12 cellular contexts compared by ENCODE assay signal in genomic region chr22:46293591-46294260, GRCh38. TPM values are rescaled to one million over a fixed set of nuclear protein-coding genes. Genes with fewer than 3 reads are reported as not detected.
DNase-seq lines count a peak whose midpoint lies in the region; ATAC-seq, FAIRE-seq and TF ChIP-seq lines count a peak whose summit lies in the region.
"Had no signal": no experiment of that assay in that cellular context is flagged by ENCODE, and none has a peak within 500 bp of the region (broad histone marks: within the 10 kb centered on the region; RNA-seq: fewer than 3 reads in every experiment).

No MANE protein-coding gene starts in this region.

- WGBS in right lobe of liver (ENCODE audit: insufficient coverage, low coverage, low lambda C conversion rate, missing lambda C conversion rate) = 61% methylated on average over 4 of the region's 11 CpGs

- H3K4me3 ChIP-seq in right lobe of liver = no peak overlapping the region
- H3K4me3 ChIP-seq: thyroid gland had no signal

- ATAC-seq in right lobe of liver (peak in 1 of 4 donors; percentile 14), SK-N-SH treated with all-trans-retinoic acid at 6 μM for 48 hours (no peak), HG03159 (IDR thresholded peaks at IDR 0.05; ENCODE audit: unreplicated experiment) (no peak)

- no peak for TF ChIP-seq CTCF in 22Rv1 (IDR thresholded peaks at IDR 0.05)
- no peak for TF ChIP-seq CTCF in right lobe of liver (IDR thresholded peaks at IDR 0.05)

- intact Hi-C loops in right lobe of liver (cut with DNase I) = no loop called here

- H3K36me3 ChIP-seq in right lobe of liver = peaks cover 0 to 52% (median 29%) of the 10 kb centered on the region in 4 donors

- no peaks in the 10 kb centered on the region for H3K9me3 ChIP-seq in right lobe of liver
- H3K9me3 ChIP-seq: thyroid gland had no signal

- DNase-seq in GM12891 (ENCODE audit: insufficient read length, low spot score) (no peak), amniotic stem cell (lab: John Stamatoyannopoulos, UW) (peak; percentile 51), right lobe of liver (no peak), NCI-H446 treated with DMSO at 0.1 percent for 48 hours (lab: John Stamatoyannopoulos, UW) (no peak), NCI-H226 (no peak)
- DNase-seq: DMS79, thyroid gland had no signal

- H3K27ac ChIP-seq in 22Rv1 = peak overlapping the region; percentile 98; the same call in 1 of the 2 replicates
- H3K27ac ChIP-seq in right lobe of liver = peak overlapping the region in 1 of 3 donors; percentile 28
- H3K27ac ChIP-seq: thyroid gland had no signal

- H3K27me3 ChIP-seq in right lobe of liver = no peaks in the 10 kb centered on the region
- H3K27me3 ChIP-seq: thyroid gland had no signal

- peak; percentile 73 for FAIRE-seq in GM12891 (lab: Jason Lieb, UNC)

- no peak for TF ChIP-seq POLR2A in GM12891 (IDR thresholded peaks at IDR 0.05; ENCODE audit: low read depth, low read length)
- TF ChIP-seq POLR2A in right lobe of liver (IDR thresholded peaks at IDR 0.05) = peak; percentile 20

- peaks cover 0 to 10% (median 4%) of the 10 kb centered on the region in 4 donors for H3K4me1 ChIP-seq in right lobe of liver

TF ChIP-seq in GM12891, 5 proteins besides CTCF, POLR2A, EP300 and RAD21:
- TF ChIP-seq POLR2AphosphoS5 (IDR thresholded peaks at IDR 0.05; ENCODE audit: low read depth, low read length) (no peak), SPI1 (IDR thresholded peaks at IDR 0.05; ENCODE audit: low read depth, low read length) (no peak), TAF1 (IDR thresholded peaks at IDR 0.05; ENCODE audit: low read depth, low read length) (no peak)
TF ChIP-seq in GM12891: peak in this region for 0.

TF ChIP-seq in SK-N-SH treated with all-trans-retinoic acid at 6 μM for 48 hours, 23 proteins besides CTCF, POLR2A, EP300 and RAD21:
- TF ChIP-seq POU6F1 (CRISPR knock-in tag; IDR thresholded peaks at IDR 0.05; ENCODE audit: borderline replicate concordance, low read depth) = no peak
- TF ChIP-seq ZNF8 (CRISPR knock-in tag; IDR thresholded peaks at IDR 0.05) = no peak
- no peak for TF ChIP-seq TCF4 (CRISPR knock-in tag; IDR thresholded peaks at IDR 0.05; ENCODE audit: borderline replicate concordance)
- no peak for TF ChIP-seq BACH2 (CRISPR knock-in tag; IDR thresholded peaks at IDR 0.05; ENCODE audit: borderline replicate concordance)
- no peak for TF ChIP-seq ZNF565 (CRISPR knock-in tag; conservative IDR thresholded peaks at IDR 0.05; ENCODE audit: low read depth)
- no peak for TF ChIP-seq ZC3H10 (CRISPR knock-in tag; IDR thresholded peaks at IDR 0.05)
- TF ChIP-seq CREB5 (CRISPR knock-in tag; IDR thresholded peaks at IDR 0.05; ENCODE audit: low read depth) = no peak
- TF ChIP-seq ARNTL (CRISPR knock-in tag; IDR thresholded peaks at IDR 0.05; ENCODE audit: borderline replicate concordance, low read depth) = no peak
- no peak for TF ChIP-seq ESRRG (CRISPR knock-in tag; IDR thresholded peaks at IDR 0.05)
- TF ChIP-seq ZNF70 (CRISPR knock-in tag; IDR thresholded peaks at IDR 0.05) = no peak
- TF ChIP-seq ZFP3 (CRISPR knock-in tag; IDR thresholded peaks at IDR 0.05) = no peak
- TF ChIP-seq GLIS3 (CRISPR knock-in tag; IDR thresholded peaks at IDR 0.05) = no peak
- no peak for TF ChIP-seq OSR1 (CRISPR knock-in tag; IDR thresholded peaks at IDR 0.05)

RNA-seq across cellular contexts. Expression of gene GTSE1, which starts 2.9 kb away (rescaled TPM):
- 16.2 TPM for polyA plus RNA-seq in GM12891 (2012; ENCODE audit: low read depth, missing spikeins)
- total RNA-seq in right lobe of liver = under 1 TPM; 0.15 to 0.84 (median 0.52) TPM

RNA-seq across cellular contexts. Expression of gene TTC38, which starts 25.9 kb away (rescaled TPM):
- polyA plus RNA-seq in GM12891 (2012; ENCODE audit: low read depth, missing spikeins) = 17.4 TPM
- total RNA-seq in right lobe of liver = 100 to 1,000 TPM in 5 of 6 experiments, 10 to 100 TPM in 1; 91.1 to 278 (median 195) TPM

RNA-seq across cellular contexts. Expression of gene PKDREJ, which starts 30.6 kb away (rescaled TPM):
- polyA plus RNA-seq in GM12891 (2012; ENCODE audit: low read depth, missing spikeins) = 0.04 TPM
- under 1 TPM in 2 of 6 experiments, not detected in 4; 0.05 to 0.07 TPM for total RNA-seq in right lobe of liver
- total RNA-seq: HT1080, RPMI7951 had no signal

RNA-seq across cellular contexts. Expression of gene TRMU, which starts 41.8 kb away (rescaled TPM):
- polyA plus RNA-seq in GM12891 (2012; ENCODE audit: low read depth, missing spikeins) = 27.3 TPM
- total RNA-seq in right lobe of liver = 10 to 100 TPM; 17.2 to 24.2 (median 19.9) TPM

RNA-seq across cellular contexts. Expression of gene CDPF1, which starts 43.6 kb away (rescaled TPM):
- 11.5 TPM for polyA plus RNA-seq in GM12891 (2012; ENCODE audit: low read depth, missing spikeins)
- total RNA-seq in right lobe of liver = 1 to 10 TPM; 1.8 to 7.1 (median 3.3) TPM
